1 cellular context compared by ENCODE assay signal in the genomic region with DNA sequence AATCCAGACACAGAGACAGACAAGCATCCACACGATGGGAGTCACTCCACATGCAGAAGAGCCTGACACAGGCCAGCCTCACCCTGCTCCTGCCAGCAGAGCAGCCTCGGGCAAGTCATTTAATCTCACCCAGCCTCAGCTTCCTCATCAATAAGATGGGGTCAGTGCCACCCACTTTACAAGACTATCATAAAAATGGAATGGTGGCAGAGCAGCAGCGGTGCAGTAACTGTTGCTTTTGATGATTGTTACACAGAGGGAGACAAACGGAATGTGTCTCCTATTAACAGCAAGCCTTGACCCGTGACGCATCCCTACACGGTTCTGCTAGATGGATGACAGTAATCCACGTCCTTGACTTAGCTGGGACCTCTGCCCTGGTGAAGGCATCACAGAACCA.
TF ChIP-seq lines count a peak whose summit lies in the region.

No MANE protein-coding gene starts in this region.

TF ChIP-seq in GM23338, 12 proteins besides CTCF, POLR2A, EP300 and RAD21 (continued from another document):
- TF ChIP-seq, protein P1, sequence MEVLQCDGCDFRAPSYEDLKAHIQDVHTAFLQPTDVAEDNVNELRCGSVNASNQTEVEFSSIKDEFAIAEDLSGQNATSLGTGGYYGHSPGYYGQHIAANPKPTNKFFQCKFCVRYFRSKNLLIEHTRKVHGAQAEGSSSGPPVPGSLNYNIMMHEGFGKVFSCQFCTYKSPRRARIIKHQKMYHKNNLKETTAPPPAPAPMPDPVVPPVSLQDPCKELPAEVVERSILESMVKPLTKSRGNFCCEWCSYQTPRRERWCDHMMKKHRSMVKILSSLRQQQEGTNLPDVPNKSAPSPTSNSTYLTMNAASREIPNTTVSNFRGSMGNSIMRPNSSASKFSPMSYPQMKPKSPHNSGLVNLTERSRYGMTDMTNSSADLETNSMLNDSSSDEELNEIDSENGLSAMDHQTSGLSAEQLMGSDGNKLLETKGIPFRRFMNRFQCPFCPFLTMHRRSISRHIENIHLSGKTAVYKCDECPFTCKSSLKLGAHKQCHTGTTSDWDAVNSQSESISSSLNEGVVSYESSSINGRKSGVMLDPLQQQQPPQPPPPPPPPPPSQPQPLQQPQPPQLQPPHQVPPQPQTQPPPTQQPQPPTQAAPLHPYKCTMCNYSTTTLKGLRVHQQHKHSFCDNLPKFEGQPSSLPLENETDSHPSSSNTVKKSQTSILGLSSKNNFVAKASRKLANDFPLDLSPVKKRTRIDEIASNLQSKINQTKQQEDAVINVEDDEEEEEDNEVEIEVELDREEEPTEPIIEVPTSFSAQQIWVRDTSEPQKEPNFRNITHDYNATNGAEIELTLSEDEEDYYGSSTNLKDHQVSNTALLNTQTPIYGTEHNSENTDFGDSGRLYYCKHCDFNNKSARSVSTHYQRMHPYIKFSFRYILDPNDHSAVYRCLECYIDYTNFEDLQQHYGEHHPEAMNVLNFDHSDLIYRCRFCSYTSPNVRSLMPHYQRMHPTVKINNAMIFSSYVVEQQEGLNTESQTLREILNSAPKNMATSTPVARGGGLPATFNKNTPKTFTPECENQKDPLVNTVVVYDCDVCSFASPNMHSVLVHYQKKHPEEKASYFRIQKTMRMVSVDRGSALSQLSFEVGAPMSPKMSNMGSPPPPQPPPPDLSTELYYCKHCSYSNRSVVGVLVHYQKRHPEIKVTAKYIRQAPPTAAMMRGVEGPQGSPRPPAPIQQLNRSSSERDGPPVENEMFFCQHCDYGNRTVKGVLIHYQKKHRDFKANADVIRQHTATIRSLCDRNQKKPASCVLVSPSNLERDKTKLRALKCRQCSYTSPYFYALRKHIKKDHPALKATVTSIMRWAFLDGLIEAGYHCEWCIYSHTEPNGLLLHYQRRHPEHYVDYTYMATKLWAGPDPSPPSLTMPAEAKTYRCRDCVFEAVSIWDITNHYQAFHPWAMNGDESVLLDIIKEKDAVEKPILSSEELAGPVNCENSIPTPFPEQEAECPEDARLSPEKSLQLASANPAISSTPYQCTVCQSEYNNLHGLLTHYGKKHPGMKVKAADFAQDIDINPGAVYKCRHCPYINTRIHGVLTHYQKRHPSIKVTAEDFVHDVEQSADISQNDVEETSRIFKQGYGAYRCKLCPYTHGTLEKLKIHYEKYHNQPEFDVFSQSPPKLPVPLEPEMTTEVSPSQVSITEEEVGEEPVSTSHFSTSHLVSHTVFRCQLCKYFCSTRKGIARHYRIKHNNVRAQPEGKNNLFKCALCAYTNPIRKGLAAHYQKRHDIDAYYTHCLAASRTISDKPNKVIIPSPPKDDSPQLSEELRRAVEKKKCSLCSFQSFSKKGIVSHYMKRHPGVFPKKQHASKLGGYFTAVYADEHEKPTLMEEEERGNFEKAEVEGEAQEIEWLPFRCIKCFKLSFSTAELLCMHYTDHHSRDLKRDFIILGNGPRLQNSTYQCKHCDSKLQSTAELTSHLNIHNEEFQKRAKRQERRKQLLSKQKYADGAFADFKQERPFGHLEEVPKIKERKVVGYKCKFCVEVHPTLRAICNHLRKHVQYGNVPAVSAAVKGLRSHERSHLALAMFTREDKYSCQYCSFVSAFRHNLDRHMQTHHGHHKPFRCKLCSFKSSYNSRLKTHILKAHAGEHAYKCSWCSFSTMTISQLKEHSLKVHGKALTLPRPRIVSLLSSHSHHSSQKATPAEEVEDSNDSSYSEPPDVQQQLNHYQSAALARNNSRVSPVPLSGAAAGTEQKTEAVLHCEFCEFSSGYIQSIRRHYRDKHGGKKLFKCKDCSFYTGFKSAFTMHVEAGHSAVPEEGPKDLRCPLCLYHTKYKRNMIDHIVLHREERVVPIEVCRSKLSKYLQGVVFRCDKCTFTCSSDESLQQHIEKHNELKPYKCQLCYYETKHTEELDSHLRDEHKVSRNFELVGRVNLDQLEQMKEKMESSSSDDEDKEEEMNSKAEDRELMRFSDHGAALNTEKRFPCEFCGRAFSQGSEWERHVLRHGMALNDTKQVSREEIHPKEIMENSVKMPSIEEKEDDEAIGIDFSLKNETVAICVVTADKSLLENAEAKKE (CRISPR knock-in tag; IDR thresholded peaks at IDR 0.05) = no peak
- no peak for TF ChIP-seq ZNF114 (CRISPR knock-in tag; IDR thresholded peaks at IDR 0.05)
- TF ChIP-seq JUNB (IDR thresholded peaks at IDR 0.05; ENCODE audit: unreplicated experiment) = no peak
- TF ChIP-seq REST (IDR thresholded peaks at IDR 0.05; ENCODE audit: unreplicated experiment) = no peak
- no peak for TF ChIP-seq CREB1 (CRISPR knock-in tag; IDR thresholded peaks at IDR 0.05; ENCODE audit: low read depth)
- TF ChIP-seq ZNF331 (CRISPR knock-in tag; IDR thresholded peaks at IDR 0.05; ENCODE audit: low read depth) = no peak
- TF ChIP-seq EZH2phosphoT487 (IDR thresholded peaks at IDR 0.05; ENCODE audit: unreplicated experiment) = no peak
- no peak for TF ChIP-seq EZH2 (IDR thresholded peaks at IDR 0.05; ENCODE audit: low read depth, unreplicated experiment)
